ENCODE assay signal across 14 cellular contexts in the genomic region with DNA sequence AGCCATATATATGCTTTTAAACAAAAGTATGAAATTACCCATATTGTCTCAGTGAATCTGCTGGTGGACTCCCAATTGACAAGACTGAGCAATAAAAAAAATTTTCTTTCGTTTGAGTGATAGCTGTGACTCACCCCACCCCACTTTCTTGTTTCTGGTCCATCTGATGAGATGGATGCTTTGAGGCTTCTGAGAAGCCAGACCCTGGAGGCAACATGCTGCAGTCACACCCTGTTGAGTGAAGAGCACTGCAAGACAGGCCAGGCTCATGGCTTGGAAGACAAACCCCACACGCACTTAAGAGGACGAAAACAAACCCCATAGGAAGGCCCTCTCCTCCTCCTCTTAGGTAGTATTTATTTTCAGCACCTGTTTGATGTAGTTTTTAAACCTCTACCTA.
DNase-seq lines count a peak whose midpoint lies in the region; ATAC-seq, FAIRE-seq and TF ChIP-seq lines count a peak whose summit lies in the region.
"Had no signal": no experiment of that assay in that cellular context is flagged by ENCODE, and none has a peak within 500 bp of the region (broad histone marks: within the 10 kb centered on the region; RNA-seq: fewer than 3 reads in every experiment).

No MANE protein-coding gene starts in this region.

- ATAC-seq in GM18868 (IDR thresholded peaks at IDR 0.05; ENCODE audit: unreplicated experiment) (peak; percentile 44), GM12878 (no peak), HG02981 (IDR thresholded peaks at IDR 0.05; ENCODE audit: unreplicated experiment) (no peak)
- ATAC-seq in activated CD8-positive, alpha-beta T cell treated with anti-CD3 and anti-CD28 coated beads for 36 hours, result no peak

- RAD21 ChIA-PET in GM12878 (lab: Charles Lee; ENCODE audit: unreplicated experiment), result no interaction called here

- no peaks in the 10 kb centered on the region for H3K79me2 ChIP-seq in GM12878 (ENCODE audit: control insufficient read depth, insufficient read depth, low read length)

- H2AFZ ChIP-seq in GM12878 (ENCODE audit: control insufficient read depth, low read depth, low read length), result no peak overlapping the region

- no TSS peak for BruUV-seq in GM12878 (replicated peaks; lab: Mats Ljungman, UMichigan)

- peak overlapping the region; percentile 71 for H3K27ac Mint-ChIP-seq in nephron progenitor cell
- no peak overlapping the region for H3K27ac Mint-ChIP-seq in activated CD8-positive, alpha-beta T cell treated with anti-CD3 and anti-CD28 coated beads for 36 hours
- H3K27ac Mint-ChIP-seq: B cell; CD4-positive, alpha-beta memory T cell; HFFc6 had no signal

- SMC1A ChIA-PET in GM12878 (lab: Charles Lee; ENCODE audit: uncharacterized antibody, unreplicated experiment), result interaction anchor here (3.0 kb wide), 1 partner anchor 9 kb away, joined by 11 read pairs; no protein-coding TSS in a partner anchor

- H3K36me3 ChIP-seq in GM12878 (ENCODE audit: control insufficient read depth in 2 of 2, insufficient read depth in 2 of 2, low read length in 1 of 2) (no peaks in the 10 kb centered on the region), BE2C (no peaks in the 10 kb centered on the region)

- H3K9me3 Mint-ChIP-seq in nephron progenitor cell, result no peaks in the 10 kb centered on the region
- H3K9me3 Mint-ChIP-seq in activated CD8-positive, alpha-beta T cell treated with anti-CD3 and anti-CD28 coated beads for 36 hours, result no peaks in the 10 kb centered on the region
- H3K9me3 Mint-ChIP-seq: HFFc6 had no signal

- TF ChIP-seq EP300 in GM12878 (IDR thresholded peaks at IDR 0.05; ENCODE audit: borderline replicate concordance in 1 of 2, control insufficient read depth in 1 of 2, low read depth in 2 of 2, low read length in 2 of 2), result no peak

- TF ChIP-seq CTCF in GM12878 (IDR thresholded peaks at IDR 0.05 in 2 of 3, conservative IDR thresholded peaks at IDR 0.05 in 1 of 3; ENCODE audit: control insufficient read depth in 2 of 3, extremely low read depth in 1 of 3, insufficient read depth in 1 of 3, low read depth in 3 of 3, low read length in 3 of 3), result no peak
- no peak for TF ChIP-seq CTCF in nephron progenitor cell (IDR thresholded peaks at IDR 0.05)
- TF ChIP-seq CTCF in activated CD8-positive, alpha-beta T cell treated with anti-CD3 and anti-CD28 coated beads for 36 hours (IDR thresholded peaks at IDR 0.05), result no peak
- TF ChIP-seq CTCF in BE2C (IDR thresholded peaks at IDR 0.05; ENCODE audit: low read depth, low read length), result no peak

- TF ChIP-seq RAD21 in GM12878 (IDR thresholded peaks at IDR 0.05; ENCODE audit: insufficient read depth, low read depth, low read length), result 0 out of 2 replicates have a peak, but pooled peaks have one; percentile 3

- intact Hi-C loops in GM12878 (cut with micrococcal nuclease; ENCODE audit: unreplicated experiment), result no loop called here
- intact Hi-C loops in activated CD8-positive, alpha-beta T cell treated with anti-CD3 and anti-CD28 coated beads for 36 hours (cut with micrococcal nuclease), result no loop called here

- peaks cover 2% of the 10 kb centered on the region for H3K27me3 Mint-ChIP-seq in nephron progenitor cell (ENCODE audit: low read depth, poor library complexity)
- no peaks in the 10 kb centered on the region for H3K27me3 Mint-ChIP-seq in activated CD8-positive, alpha-beta T cell treated with anti-CD3 and anti-CD28 coated beads for 36 hours
- H3K27me3 Mint-ChIP-seq: B cell; CD4-positive, alpha-beta memory T cell had no signal

- peaks cover 16% of the 10 kb centered on the region for H3K4me1 ChIP-seq in GM12878 (ENCODE audit: control insufficient read depth, insufficient read depth, low read length)
- H3K4me1 ChIP-seq in BE2C, result no peaks in the 10 kb centered on the region

- no peaks in the 10 kb centered on the region for H3K36me3 Mint-ChIP-seq in nephron progenitor cell (ENCODE audit: low read depth)
- H3K36me3 Mint-ChIP-seq in activated CD8-positive, alpha-beta T cell treated with anti-CD3 and anti-CD28 coated beads for 36 hours (ENCODE audit: low read depth), result no peaks in the 10 kb centered on the region
- H3K36me3 Mint-ChIP-seq: CD4-positive, alpha-beta memory T cell had no signal

- no peaks in the 10 kb centered on the region for H3K4me1 Mint-ChIP-seq in nephron progenitor cell
- no peaks in the 10 kb centered on the region for H3K4me1 Mint-ChIP-seq in activated CD8-positive, alpha-beta T cell treated with anti-CD3 and anti-CD28 coated beads for 36 hours (ENCODE audit: low read depth)
- H3K4me1 Mint-ChIP-seq: B cell; CD4-positive, alpha-beta memory T cell had no signal

- H3K4me2 ChIP-seq in GM12878 (ENCODE audit: control insufficient read depth, insufficient read depth), result no peak overlapping the region

- POLR2A ChIA-PET in GM12878 (lab: Charles Lee), result no interaction called here
- POLR2A ChIA-PET in activated CD8-positive, alpha-beta T cell treated with anti-CD3 and anti-CD28 coated beads for 36 hours (lab: Charles Lee), result no interaction called here

- no peak overlapping the region for H3K4me3 Mint-ChIP-seq in nephron progenitor cell
- no peak overlapping the region for H3K4me3 Mint-ChIP-seq in activated CD8-positive, alpha-beta T cell treated with anti-CD3 and anti-CD28 coated beads for 36 hours
- H3K4me3 Mint-ChIP-seq: B cell; CD4-positive, alpha-beta memory T cell; HFFc6 had no signal

- no peak for FAIRE-seq in GM12878 (lab: Jason Lieb, UNC)
- FAIRE-seq: A204.1 had no signal

- H3K27ac ChIP-seq in GM12878 (ENCODE audit: control insufficient read depth, insufficient read depth), result no peak overlapping the region
- H3K27ac ChIP-seq: C4-2B had no signal

- 83% methylated on average over 3 of the region's 3 CpGs for WGBS in GM12878 (ENCODE audit: insufficient coverage, insufficient replicate concordance, low lambda C conversion rate, missing lambda C conversion rate)

- H3K27me3 ChIP-seq in GM12878 (replicated peaks in 1 of 2; ENCODE audit: control insufficient read depth in 2 of 2, insufficient read depth in 2 of 2, low read length in 1 of 2) (no peaks in the 10 kb centered on the region), BE2C (no peaks in the 10 kb centered on the region)

- no peak overlapping the region for H3K9ac ChIP-seq in GM12878 (ENCODE audit: control insufficient read depth, insufficient read depth, low read length)

- H3K9me3 ChIP-seq in GM12878 (replicated peaks; ENCODE audit: control insufficient read depth, insufficient read depth, low read length) (no peaks in the 10 kb centered on the region; the same call in 2 of the 3 replicates), BE2C (no peaks in the 10 kb centered on the region)

- CTCF ChIA-PET in GM12878 (lab: Yijun Ruan, JAX), result no interaction called here
- CTCF ChIA-PET in activated CD8-positive, alpha-beta T cell treated with anti-CD3 and anti-CD28 coated beads for 36 hours (lab: Charles Lee), result no interaction called here

- no peak for TF ChIP-seq POLR2A in GM12878 (IDR thresholded peaks at IDR 0.05; ENCODE audit: low read depth, low read length)

- H3K4me3 ChIP-seq in GM12878 (no peak overlapping the region), BE2C (ENCODE audit: low read depth, low read length) (no peak overlapping the region)

- DNase-seq in DMS53 treated with DMSO at 0.1 percent for 48 hours (lab: John Stamatoyannopoulos, UW; ENCODE audit: unreplicated experiment) (peak; percentile 7), GM12878 (ENCODE audit: low read depth, low spot score) (no peak), nephron progenitor cell (no peak), BE2C (no peak)
- DNase-seq in activated naive CD4-positive, alpha-beta T cell treated with anti-CD3 and anti-CD28 coated beads, Interleukin-2, amount 50 U/mL, for 16 hours, result no peak
- DNase-seq in activated CD8-positive, alpha-beta T cell treated with anti-CD3 and anti-CD28 coated beads for 36 hours, result no peak
- DNase-seq: CD4-positive, alpha-beta memory T cell; HCEC 1CT; HFFc6 had no signal

- no peaks in the 10 kb centered on the region for H4K20me1 ChIP-seq in GM12878 (ENCODE audit: control insufficient read depth, insufficient read depth)

- in situ Hi-C loops in GM12878 (cut with MboI), result no loop called here

TF ChIP-seq in GM12878, 131 proteins besides CTCF, POLR2A, EP300 and RAD21:
- TF ChIP-seq SPI1 (IDR thresholded peaks at IDR 0.05; ENCODE audit: borderline replicate concordance, insufficient read depth, low read depth, low read length) (no peak), KDM1A (IDR thresholded peaks at IDR 0.05; ENCODE audit: borderline replicate concordance) (no peak), SP1 (IDR thresholded peaks at IDR 0.05; ENCODE audit: low read depth, low read length) (no peak), HDAC6 (IDR thresholded peaks at IDR 0.05; ENCODE audit: unreplicated experiment) (no peak), JUNB (IDR thresholded peaks at IDR 0.05) (no peak), POLR2AphosphoS2 (IDR thresholded peaks at IDR 0.05; ENCODE audit: low read depth, low read length) (no peak), NFYA (IDR thresholded peaks at IDR 0.05; ENCODE audit: borderline replicate concordance, low read depth, low read length) (no peak), CHD4 (IDR thresholded peaks at IDR 0.05) (no peak), NFIC (IDR thresholded peaks at IDR 0.05; ENCODE audit: low read depth, low read length) (no peak), ZNF384 (IDR thresholded peaks at IDR 0.05; ENCODE audit: borderline replicate concordance, low read depth, low read length) (no peak), YY1 (IDR thresholded peaks at IDR 0.05; ENCODE audit: low read depth, low read length) (no peak), BHLHE40 (IDR thresholded peaks at IDR 0.05; ENCODE audit: borderline replicate concordance in 1 of 2, low read depth in 2 of 2, low read length in 1 of 2) (no peak)
- TF ChIP-seq, protein P1, sequence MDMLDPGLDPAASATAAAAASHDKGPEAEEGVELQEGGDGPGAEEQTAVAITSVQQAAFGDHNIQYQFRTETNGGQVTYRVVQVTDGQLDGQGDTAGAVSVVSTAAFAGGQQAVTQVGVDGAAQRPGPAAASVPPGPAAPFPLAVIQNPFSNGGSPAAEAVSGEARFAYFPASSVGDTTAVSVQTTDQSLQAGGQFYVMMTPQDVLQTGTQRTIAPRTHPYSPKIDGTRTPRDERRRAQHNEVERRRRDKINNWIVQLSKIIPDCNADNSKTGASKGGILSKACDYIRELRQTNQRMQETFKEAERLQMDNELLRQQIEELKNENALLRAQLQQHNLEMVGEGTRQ (IDR thresholded peaks at IDR 0.05; ENCODE audit: borderline replicate concordance, low read depth, low read length), result no peak
